Comparison of ENCODE assay signal across 1 cellular context in the genomic region with DNA sequence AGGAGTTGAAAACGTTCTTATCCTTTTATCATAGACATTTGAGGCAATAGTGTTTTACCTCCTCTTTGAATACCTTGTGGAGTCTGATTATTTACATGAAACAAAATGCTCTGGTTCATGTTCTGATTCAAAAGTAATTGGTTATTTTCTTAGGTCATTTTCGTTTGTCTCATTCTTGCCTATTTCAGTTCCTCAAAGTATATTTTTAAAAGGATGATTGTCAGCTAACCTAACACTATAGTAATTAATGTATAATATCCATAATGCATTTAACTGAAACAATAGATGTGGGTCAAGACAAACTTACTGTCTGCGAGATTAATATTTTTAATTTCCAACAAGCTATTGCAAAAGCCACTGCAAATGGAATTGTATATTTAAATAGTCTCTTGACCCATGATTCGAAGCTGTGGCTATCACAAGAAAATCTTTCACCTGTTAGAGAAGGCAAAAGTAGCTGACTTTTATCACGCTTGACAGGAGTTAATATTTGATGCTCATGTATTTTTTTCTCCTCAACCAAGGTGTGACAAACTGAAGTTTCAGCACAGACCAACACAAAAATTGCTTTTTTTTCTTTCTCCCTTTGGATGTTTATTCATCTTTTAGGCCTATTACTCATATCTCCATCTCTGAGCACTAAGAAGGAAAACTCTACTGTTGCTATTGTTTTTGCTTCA.
A peak's percentile ranks its signal among the peaks of the same experiment; 100 is the strongest.
TF ChIP-seq lines count a peak whose summit lies in the region.

No MANE protein-coding gene starts in this region.

TF ChIP-seq in GM12878, 131 proteins besides CTCF, POLR2A, EP300 and RAD21:
- TF ChIP-seq JUNB (IDR thresholded peaks at IDR 0.05) (peak; percentile 78), NFIC (IDR thresholded peaks at IDR 0.05; ENCODE audit: low read depth, low read length) (peak; percentile 55), ATF2 (IDR thresholded peaks at IDR 0.05; ENCODE audit: low read length) (peak; percentile 49; the same call in 1 of the 2 replicates), FOXM1 (IDR thresholded peaks at IDR 0.05; ENCODE audit: low read depth, low read length) (peak; percentile 28; the same call in 1 of the 2 replicates), SPI1 (IDR thresholded peaks at IDR 0.05; ENCODE audit: borderline replicate concordance, insufficient read depth, low read depth, low read length) (peak; percentile 57)
